In genomic region chr21:38159355-38159754, GRCh38 we compare ENCODE assay signal across 8 cellular contexts.
DNase-seq lines count a peak whose midpoint lies in the region; ATAC-seq and TF ChIP-seq lines count a peak whose summit lies in the region.

No MANE protein-coding gene starts in this region.

- peaks cover 8% of the 10 kb centered on the region for H3K27me3 ChIP-seq in brain microvascular endothelial cell (replicated peaks)

- ATAC-seq in HG03025 (IDR thresholded peaks at IDR 0.05; ENCODE audit: low FRiP score, unreplicated experiment) = no peak

- in situ Hi-C loops in brain microvascular endothelial cell (cut with HindIII; ENCODE audit: low pct_ligation_motif_present, low sequenced_read_pairs) = no loop called here

- peak; percentile 69 for DNase-seq in activated effector memory CD4-positive, alpha-beta T cell treated with anti-CD3 and anti-CD28 coated beads, Interleukin-2, amount 50 U/mL, for 16 hours
- DNase-seq in activated effector memory CD4-positive, alpha-beta T cell treated with Interleukin-2 at 50 U/mL for 16 hours = no peak
- DNase-seq in NCI-H1092 (lab: John Stamatoyannopoulos, UW) (peak; percentile 69), T1000 (lab: John Stamatoyannopoulos, UW) (peak; percentile 7), brain microvascular endothelial cell (peak; percentile 70), kidney glomerular epithelial cell (lab: John Stamatoyannopoulos, UW) (peak; percentile 74)
- peak; percentile 44 to 46 for DNase-seq in stimulated activated CD4-positive, alpha-beta T cell treated with anti-CD3 and anti-CD28 coated beads, Interleukin-4, amount 100 ng/mL, for 48 hours (ENCODE audit: low read depth in 2 of 2)

- peak; percentile 93 for TF ChIP-seq CTCF in brain microvascular endothelial cell (IDR thresholded peaks at IDR 0.05; ENCODE audit: low read depth, low read length, missing control alignments)

- H3K36me3 ChIP-seq in brain microvascular endothelial cell (replicated peaks) = no peaks in the 10 kb centered on the region

- H3K4me3 ChIP-seq in brain microvascular endothelial cell (ENCODE audit: low read depth, low read length) = no peak overlapping the region

- no peak overlapping the region for H3K27ac ChIP-seq in brain microvascular endothelial cell
